ENCODE assay signal across 1 cellular context in genomic region chr15:59352189-59352588, GRCh38.
TF ChIP-seq lines count a peak whose summit lies in the region.

No MANE protein-coding gene starts in this region.

TF ChIP-seq in WTC11, 78 proteins besides CTCF, POLR2A, EP300 and RAD21:
- no peak for TF ChIP-seq ZNF512 (CRISPR knock-in tag; IDR thresholded peaks at IDR 0.05; ENCODE audit: borderline replicate concordance)
- no peak for TF ChIP-seq ELF4 (CRISPR knock-in tag; IDR thresholded peaks at IDR 0.05; ENCODE audit: low read depth)
- no peak for TF ChIP-seq ZNF121 (CRISPR knock-in tag; IDR thresholded peaks at IDR 0.05)
- no peak for TF ChIP-seq ZNF416 (CRISPR knock-in tag; IDR thresholded peaks at IDR 0.05)
- no peak for TF ChIP-seq ATF1 (CRISPR knock-in tag; IDR thresholded peaks at IDR 0.05)
- no peak for TF ChIP-seq ZNF671 (CRISPR knock-in tag; IDR thresholded peaks at IDR 0.05)
- no peak for TF ChIP-seq FOXK1 (CRISPR knock-in tag; IDR thresholded peaks at IDR 0.05)
- TF ChIP-seq NR1H2 (CRISPR knock-in tag; IDR thresholded peaks at IDR 0.05), result no peak
